ENCODE assay signal across 20 cellular contexts in genomic region chr5:96481396-96481795, GRCh38. TPM values are rescaled to one million over a fixed set of nuclear protein-coding genes. Genes with fewer than 3 reads are reported as not detected.
"Had no signal": no experiment of that assay in that cellular context is flagged by ENCODE, and none has a peak within 500 bp of the region (broad histone marks: within the 10 kb centered on the region; RNA-seq: fewer than 3 reads in every experiment).

No MANE protein-coding gene starts in this region.

- H3K9me3 ChIP-seq: left ventricle myocardium inferior, lower lobe of right lung, spleen, thoracic aorta, transverse colon had no signal

- ATAC-seq: left cardiac atrium; lower lobe of right lung; sciatic nerve; stimulated activated memory B cell treated with anti-CD40 and anti-IgM and Interleukin-4, amounts not matched to agents 10 μg/mL and 1 μg/mL and 100 μg/mL, for 72 hours had no signal

- H3K4me3 ChIP-seq: hepatocyte, left ventricle myocardium inferior, lower lobe of right lung, spleen, thoracic aorta, transverse colon had no signal

- H3K4me1 ChIP-seq: left ventricle myocardium inferior, lower lobe of right lung, spleen, transverse colon had no signal

- H3K27me3 ChIP-seq: hepatocyte, spleen, transverse colon had no signal

- H3K36me3 ChIP-seq: left ventricle myocardium inferior, lower lobe of right lung, spleen, thoracic aorta, transverse colon had no signal

- H3K27ac ChIP-seq: hepatocyte, left ventricle myocardium inferior, lower lobe of right lung, spleen, thoracic aorta, transverse colon had no signal

- DNase-seq: cerebellar nuclear complex; dermis blood vessel endothelial cell; foreskin melanocyte; head of caudate nucleus; kidney; left cardiac atrium; left ventricle myocardium inferior; lower lobe of right lung; naive B cell; spleen; stimulated activated CD4-positive, alpha-beta T cell treated with anti-CD3 and anti-CD28 coated beads, Interleukin-15, amount 100 ng/mL, for 24 hours; stimulated activated CD4-positive, alpha-beta T cell treated with anti-CD3 and anti-CD28 coated beads, Interleukin-1b, Interleukin-23, amount 100 ng/mL, for 48 hours; stimulated activated CD4-positive, alpha-beta T cell treated with anti-CD3 and anti-CD28 coated beads, Interleukin-4, amount 100 ng/mL, for 24 hours; transverse colon had no signal

RNA-seq across cellular contexts. Expression of gene PCSK1, which starts 48.3 kb away (rescaled TPM):
- total RNA-seq: mesothelial cell of epicardium, skeletal muscle tissue had no signal
